Comparison of ENCODE assay signal across 28 cellular contexts in genomic region chr6:156577749-156578148, GRCh38.
DNase-seq lines count a peak whose midpoint lies in the region; ATAC-seq, FAIRE-seq and TF ChIP-seq lines count a peak whose summit lies in the region.
"Had no signal": no experiment of that assay in that cellular context is flagged by ENCODE, and none has a peak within 500 bp of the region (broad histone marks: within the 10 kb centered on the region; RNA-seq: fewer than 3 reads in every experiment).

No MANE protein-coding gene starts in this region.

- H3K9me3 Mint-ChIP-seq in natural killer cell: peaks cover 0 to 2% of the 10 kb centered on the region in 2 donors
- peaks cover 20% of the 10 kb centered on the region for H3K9me3 Mint-ChIP-seq in activated naive CD8-positive, alpha-beta T cell treated with anti-CD3 and anti-CD28 coated beads, Interleukin-2, amount 50 U/mL, for 24 hours

- POLR2A ChIA-PET in HepG2 (lab: Yijun Ruan, JAX): no interaction called here
- POLR2A ChIA-PET in GM12878 (lab: Charles Lee): interaction anchor here (0.6 kb wide), 1 partner anchor 1498 kb away, joined by 3 read pairs; no protein-coding TSS in a partner anchor

- no peak overlapping the region for H3K27ac Mint-ChIP-seq in natural killer cell
- H3K27ac Mint-ChIP-seq in activated naive CD8-positive, alpha-beta T cell treated with anti-CD3 and anti-CD28 coated beads, Interleukin-2, amount 50 U/mL, for 24 hours: no peak overlapping the region
- H3K27ac Mint-ChIP-seq: CD14-positive monocyte; CD4-positive, alpha-beta memory T cell; CD4-positive, CD25-positive, alpha-beta regulatory T cell; CD8-positive, alpha-beta memory T cell had no signal

- H3K27me3 ChIP-seq in HepG2 (ENCODE audit: control insufficient read depth in 1 of 2, insufficient read depth in 2 of 2, low read length in 2 of 2): peaks cover 0 to 1% of the 10 kb centered on the region in 2 experiments; a peak in 1 of 5 replicates
- H3K27me3 ChIP-seq in right lobe of liver: no peaks in the 10 kb centered on the region
- no peaks in the 10 kb centered on the region for H3K27me3 ChIP-seq in GM12878 (replicated peaks in 1 of 2; ENCODE audit: control insufficient read depth in 2 of 2, insufficient read depth in 2 of 2, low read length in 1 of 2)
- H3K27me3 ChIP-seq: BE2C, BLaER1 had no signal

- H3K4me3 ChIP-seq in HepG2 (replicated peaks in 1 of 3; ENCODE audit: insufficient read depth in 1 of 3, low read depth in 2 of 3, low read length in 3 of 3) (no peak overlapping the region), right lobe of liver (no peak overlapping the region), GM12878 (no peak overlapping the region)
- H3K4me3 ChIP-seq: BLaER1 had no signal

- RAD21 ChIA-PET in GM12878 (lab: Charles Lee; ENCODE audit: unreplicated experiment): no interaction called here

- no peak overlapping the region for H2AFZ ChIP-seq in HepG2 (ENCODE audit: low read length)
- H2AFZ ChIP-seq in GM12878 (ENCODE audit: control insufficient read depth, low read depth, low read length): no peak overlapping the region

- no peak for FAIRE-seq in HepG2 (lab: Jason Lieb, UNC)
- peak; percentile 7 for FAIRE-seq in GM12878 (lab: Jason Lieb, UNC)
- FAIRE-seq in islet of Langerhans (lab: Jason Lieb, UNC): peak; percentile 17
- FAIRE-seq: A204.1, GM12891, GM19239 had no signal

- H3K4me1 Mint-ChIP-seq in natural killer cell: no peaks in the 10 kb centered on the region
- H3K4me1 Mint-ChIP-seq in activated naive CD8-positive, alpha-beta T cell treated with anti-CD3 and anti-CD28 coated beads, Interleukin-2, amount 50 U/mL, for 24 hours: no peaks in the 10 kb centered on the region
- H3K4me1 Mint-ChIP-seq: CD14-positive monocyte; CD4-positive, alpha-beta memory T cell; CD4-positive, CD25-positive, alpha-beta regulatory T cell; CD8-positive, alpha-beta memory T cell had no signal

- H3K4me1 ChIP-seq in HepG2 (ENCODE audit: insufficient read depth, low read length) (no peaks in the 10 kb centered on the region), right lobe of liver (no peaks in the 10 kb centered on the region), GM12878 (ENCODE audit: control insufficient read depth, insufficient read depth, low read length) (no peaks in the 10 kb centered on the region)
- H3K4me1 ChIP-seq: BE2C, BLaER1 had no signal

- ATAC-seq in HepG2 (no peak), right lobe of liver (no peak), GM12878 (no peak), natural killer cell (no peak)
- no peak for ATAC-seq in activated naive CD8-positive, alpha-beta T cell treated with anti-CD3 and anti-CD28 coated beads, Interleukin-2, amount 50 U/mL, for 24 hours

- H4K20me1 ChIP-seq in HepG2 (ENCODE audit: insufficient read depth, low read length) (no peaks in the 10 kb centered on the region), GM12878 (ENCODE audit: control insufficient read depth, insufficient read depth) (no peaks in the 10 kb centered on the region)
- H4K20me1 ChIP-seq: BLaER1 had no signal

- intact Hi-C loops in HepG2 (cut with micrococcal nuclease; ENCODE audit: unreplicated experiment) (no loop called here), right lobe of liver (cut with DNase I) (no loop called here), GM12878 (cut with micrococcal nuclease; ENCODE audit: unreplicated experiment) (no loop called here), natural killer cell (cut with micrococcal nuclease) (no loop called here)

- 0% methylated on average over 1 of the region's 1 CpG for WGBS in HepG2 (ENCODE audit: low lambda C conversion rate)
- 42% methylated on average over 1 of the region's 1 CpG for WGBS in right lobe of liver (ENCODE audit: insufficient coverage, low coverage, low lambda C conversion rate, missing lambda C conversion rate)
- 38% methylated on average over 1 of the region's 1 CpG for WGBS in GM12878 (ENCODE audit: insufficient coverage, insufficient replicate concordance, low lambda C conversion rate, missing lambda C conversion rate)

- H3K36me3 Mint-ChIP-seq in natural killer cell: no peaks in the 10 kb centered on the region
- H3K36me3 Mint-ChIP-seq in activated naive CD8-positive, alpha-beta T cell treated with anti-CD3 and anti-CD28 coated beads, Interleukin-2, amount 50 U/mL, for 24 hours (ENCODE audit: low read depth): peaks cover 15% of the 10 kb centered on the region
- H3K36me3 Mint-ChIP-seq: CD14-positive monocyte had no signal

- H3K27me3 Mint-ChIP-seq in natural killer cell (ENCODE audit: low read depth in 2 of 2): peaks cover 19 to 73% of the 10 kb centered on the region in 2 donors
- H3K27me3 Mint-ChIP-seq in activated naive CD8-positive, alpha-beta T cell treated with anti-CD3 and anti-CD28 coated beads, Interleukin-2, amount 50 U/mL, for 24 hours: peaks cover 4% of the 10 kb centered on the region

- H3K36me3 ChIP-seq in HepG2 (replicated peaks in 1 of 2; ENCODE audit: control insufficient read depth in 1 of 2, insufficient read depth in 2 of 2, low read length in 2 of 2) (no peaks in the 10 kb centered on the region), right lobe of liver (no peaks in the 10 kb centered on the region), GM12878 (ENCODE audit: control insufficient read depth in 2 of 2, insufficient read depth in 2 of 2, low read length in 1 of 2) (no peaks in the 10 kb centered on the region)
- H3K36me3 ChIP-seq: BE2C, BLaER1 had no signal

- SMC1A ChIA-PET in GM12878 (lab: Charles Lee; ENCODE audit: uncharacterized antibody, unreplicated experiment): interaction anchor here (2.1 kb wide), 1 partner anchor 12 kb away, joined by 4 read pairs; no protein-coding TSS in a partner anchor

- in situ Hi-C loops in HepG2 (cut with HindIII; ENCODE audit: extremely low pct_ligation_motif_present, low pct_unique_long_range_greater_than_20kb): no loop called here
- in situ Hi-C loops in GM12878 (cut with MboI): no loop called here

- no peak for TF ChIP-seq CTCF in HepG2 (CRISPR knock-in tag; IDR thresholded peaks at IDR 0.05)
- no peak for TF ChIP-seq CTCF in right lobe of liver (IDR thresholded peaks at IDR 0.05)
- no peak for TF ChIP-seq CTCF in GM12878 (IDR thresholded peaks at IDR 0.05 in 2 of 3, conservative IDR thresholded peaks at IDR 0.05 in 1 of 3; ENCODE audit: control insufficient read depth in 2 of 3, extremely low read depth in 1 of 3, insufficient read depth in 1 of 3, low read depth in 3 of 3, low read length in 3 of 3)
- TF ChIP-seq CTCF in natural killer cell (IDR thresholded peaks at IDR 0.05): no peak

- TF ChIP-seq POLR2A in HepG2 (IDR thresholded peaks at IDR 0.05; ENCODE audit: insufficient read depth in 1 of 2, low read depth in 2 of 2, low read length in 2 of 2): no peak
- no peak for TF ChIP-seq POLR2A in right lobe of liver (IDR thresholded peaks at IDR 0.05)
- TF ChIP-seq POLR2A in GM12878 (IDR thresholded peaks at IDR 0.05; ENCODE audit: low read depth, low read length): no peak

- H3K79me2 ChIP-seq in HepG2 (ENCODE audit: insufficient read depth, low read length): no peaks in the 10 kb centered on the region
- no peaks in the 10 kb centered on the region for H3K79me2 ChIP-seq in GM12878 (ENCODE audit: control insufficient read depth, insufficient read depth, low read length)

- H3K9me3 ChIP-seq in HepG2 (ENCODE audit: low read length) (peaks cover 37% of the 10 kb centered on the region), right lobe of liver (no peaks in the 10 kb centered on the region), GM12878 (replicated peaks; ENCODE audit: control insufficient read depth, insufficient read depth, low read length) (peaks cover 18% of the 10 kb centered on the region)

- no peak for TF ChIP-seq RAD21 in HepG2 (CRISPR knock-in tag; IDR thresholded peaks at IDR 0.05)
- no peak for TF ChIP-seq RAD21 in GM12878 (IDR thresholded peaks at IDR 0.05; ENCODE audit: insufficient read depth, low read depth, low read length)

- no peak overlapping the region for H3K27ac ChIP-seq in HepG2 (ENCODE audit: extremely low read length, insufficient read depth, low read length)
- H3K27ac ChIP-seq in right lobe of liver: no peak overlapping the region
- H3K27ac ChIP-seq in GM12878 (ENCODE audit: control insufficient read depth, insufficient read depth): no peak overlapping the region
- H3K27ac ChIP-seq: 22Rv1, BLaER1 had no signal

- CTCF ChIA-PET in HepG2 (lab: Yijun Ruan, JAX; ENCODE audit: low intra/inter-chr PET ratio, low total read pairs) (no interaction called here), GM12878 (lab: Yijun Ruan, JAX) (interaction anchor here (1.5 kb wide), 1 partner anchor 13 kb away, joined by 4 read pairs; no protein-coding TSS in a partner anchor)

- DNase-seq in HepG2 (ENCODE audit: low spot score) (no peak), right lobe of liver (no peak), OCI-M1 (lab: John Stamatoyannopoulos, UW) (peak; percentile 4), GM12878 (ENCODE audit: low read depth, low spot score) (no peak), 8988T (no peak), natural killer cell (no peak)
- no peak for DNase-seq in activated naive CD8-positive, alpha-beta T cell treated with anti-CD3 and anti-CD28 coated beads, Interleukin-2, amount 50 U/mL, for 24 hours
- DNase-seq: ACHN; BE2C; C1 segment of cervical spinal cord; CD4-positive, alpha-beta memory T cell; CD4-positive, CD25-positive, alpha-beta regulatory T cell; CD8-positive, alpha-beta memory T cell; COR-L47; DMS 273 treated with DMSO at 0.1 percent for 48 hours; DMS153; DMS53; DMS79; DND-41; EL; GDM1 had no signal

- BruUV-seq in HepG2 (replicated peaks; lab: Mats Ljungman, UMichigan) (no TSS peak), GM12878 (replicated peaks; lab: Mats Ljungman, UMichigan) (no TSS peak)

- H3K4me3 Mint-ChIP-seq in natural killer cell: no peak overlapping the region
- H3K4me3 Mint-ChIP-seq in activated naive CD8-positive, alpha-beta T cell treated with anti-CD3 and anti-CD28 coated beads, Interleukin-2, amount 50 U/mL, for 24 hours: no peak overlapping the region
- H3K4me3 Mint-ChIP-seq: CD14-positive monocyte; CD4-positive, alpha-beta memory T cell; CD4-positive, CD25-positive, alpha-beta regulatory T cell; CD8-positive, alpha-beta memory T cell had no signal

- TF ChIP-seq EP300 in HepG2 (IDR thresholded peaks at IDR 0.05; ENCODE audit: low read depth in 2 of 2, low read length in 2 of 2) (no peak), HepG2 (CRISPR knock-in tag; IDR thresholded peaks at IDR 0.05; ENCODE audit: borderline replicate concordance) (no peak), GM12878 (IDR thresholded peaks at IDR 0.05; ENCODE audit: borderline replicate concordance in 1 of 2, control insufficient read depth in 1 of 2, low read depth in 2 of 2, low read length in 2 of 2) (no peak)

- H3K4me2 ChIP-seq in HepG2 (ENCODE audit: low read depth, low read length) (no peak overlapping the region), GM12878 (ENCODE audit: control insufficient read depth, insufficient read depth) (no peak overlapping the region)
- H3K4me2 ChIP-seq: BLaER1 had no signal

- H3K9ac ChIP-seq in HepG2 (ENCODE audit: insufficient read depth, low read depth, low read length): no peak overlapping the region
- no peak overlapping the region for H3K9ac ChIP-seq in GM12878 (ENCODE audit: control insufficient read depth, insufficient read depth, low read length)
- H3K9ac ChIP-seq: BLaER1 had no signal

TF ChIP-seq in HepG2, 621 proteins besides CTCF, POLR2A, EP300 and RAD21 (continues in another document):
- TF ChIP-seq MED8 (CRISPR knock-in tag; IDR thresholded peaks at IDR 0.05; ENCODE audit: insufficient replicate concordance) (no peak), ZNF124 (CRISPR knock-in tag; IDR thresholded peaks at IDR 0.05) (no peak)

TF ChIP-seq in GM12878, 131 proteins besides CTCF, POLR2A, EP300 and RAD21 (continues in another document):
- TF ChIP-seq CBFB (IDR thresholded peaks at IDR 0.05; ENCODE audit: low read depth): no peak
